25 cellular contexts compared by ENCODE assay signal in the genomic region with DNA sequence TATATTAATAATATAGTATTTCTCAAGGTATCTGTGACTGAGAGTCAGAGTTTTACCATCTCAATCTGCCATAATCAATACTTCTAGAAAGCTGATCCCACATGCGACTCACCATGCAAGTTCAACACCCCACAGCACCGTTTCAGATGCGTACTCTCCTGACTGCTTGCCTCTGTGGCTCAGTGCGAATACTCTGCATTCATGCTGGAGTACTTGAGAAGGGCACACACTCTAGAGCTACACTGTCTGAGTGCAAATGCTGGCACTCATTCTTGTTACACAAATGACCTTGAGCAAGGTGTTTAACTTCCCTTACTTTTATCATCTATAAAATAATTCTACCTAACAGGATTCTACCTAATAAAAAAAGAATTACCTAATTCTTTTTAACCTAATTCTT. TPM values are rescaled to one million over a fixed set of nuclear protein-coding genes. Genes with fewer than 3 reads are reported as not detected.
DNase-seq lines count a peak whose midpoint lies in the region; ATAC-seq lines count a peak whose summit lies in the region.
"Had no signal": no experiment of that assay in that cellular context is flagged by ENCODE, and none has a peak within 500 bp of the region (broad histone marks: within the 10 kb centered on the region; RNA-seq: fewer than 3 reads in every experiment).

No MANE protein-coding gene starts in this region.

- ATAC-seq in activated T-cell treated with anti-CD3 and anti-CD28 coated beads, Interleukin-2, amount 50 U/mL, for 4 hours, result no peak
- ATAC-seq in T-helper 17 cell, result no peak
- peak; percentile 56 to 60 for ATAC-seq in left cardiac atrium
- ATAC-seq in stimulated activated effector memory CD8-positive, alpha-beta T cell treated with anti-CD3 and anti-CD28 coated beads, Interleukin-12 subunit alpha, Interleukin-12 subunit beta, amount 100 ng/mL, for 72 hours, result no peak
- no peak for ATAC-seq in GM19455 (IDR thresholded peaks at IDR 0.05; ENCODE audit: unreplicated experiment)
- ATAC-seq: HepG2, K562, PC-3 had no signal

- intact Hi-C loops in left cardiac atrium (cut with DNase I), result no loop called here
- intact Hi-C loops in activated naive CD4-positive, alpha-beta T cell treated with anti-CD3 and anti-CD28 coated beads for 36 hours (cut with micrococcal nuclease), result no loop called here

- H3K4me3 Mint-ChIP-seq in activated T-cell treated with anti-CD3 and anti-CD28 coated beads, Interleukin-2, amount 50 U/mL, for 24 hours, result no peak overlapping the region
- H3K4me3 Mint-ChIP-seq in activated T-cell treated with anti-CD3 and anti-CD28 coated beads, Interleukin-2, amount 50 U/mL, for 4 hours, result no peak overlapping the region
- no peak overlapping the region for H3K4me3 Mint-ChIP-seq in T-helper 17 cell
- no peak overlapping the region for H3K4me3 Mint-ChIP-seq in stimulated activated effector memory CD8-positive, alpha-beta T cell treated with anti-CD3 and anti-CD28 coated beads, Interleukin-12 subunit alpha, Interleukin-12 subunit beta, amount 100 ng/mL, for 72 hours
- H3K4me3 Mint-ChIP-seq in activated naive CD4-positive, alpha-beta T cell treated with anti-CD3 and anti-CD28 coated beads for 36 hours, result no peak overlapping the region

- H3K36me3 Mint-ChIP-seq in activated T-cell treated with anti-CD3 and anti-CD28 coated beads, Interleukin-2, amount 50 U/mL, for 24 hours (ENCODE audit: low read depth), result peaks cover 87% of the 10 kb centered on the region
- H3K36me3 Mint-ChIP-seq in activated T-cell treated with anti-CD3 and anti-CD28 coated beads, Interleukin-2, amount 50 U/mL, for 4 hours (ENCODE audit: insufficient read depth), result peaks cover 46% of the 10 kb centered on the region
- peaks cover 17% of the 10 kb centered on the region for H3K36me3 Mint-ChIP-seq in T-helper 17 cell (ENCODE audit: low read depth)
- H3K36me3 Mint-ChIP-seq in stimulated activated effector memory CD8-positive, alpha-beta T cell treated with anti-CD3 and anti-CD28 coated beads, Interleukin-12 subunit alpha, Interleukin-12 subunit beta, amount 100 ng/mL, for 72 hours, result peaks cover 99% of the 10 kb centered on the region
- H3K36me3 Mint-ChIP-seq in activated naive CD4-positive, alpha-beta T cell treated with anti-CD3 and anti-CD28 coated beads for 36 hours (ENCODE audit: low read depth), result peaks cover 33% of the 10 kb centered on the region

- DNase-seq in activated T-cell treated with anti-CD3 and anti-CD28 coated beads, Interleukin-2, amount 50 U/mL, for 24 hours, result no peak
- no peak for DNase-seq in activated T-cell treated with anti-CD3 and anti-CD28 coated beads, Interleukin-2, amount 50 U/mL, for 4 hours
- DNase-seq in T-helper 17 cell (no peak), left cardiac atrium (no peak), NCI-H1048 (lab: John Stamatoyannopoulos, UW) (no peak)
- DNase-seq in stimulated activated effector memory CD8-positive, alpha-beta T cell treated with anti-CD3 and anti-CD28 coated beads, Interleukin-12 subunit alpha, Interleukin-12 subunit beta, amount 100 ng/mL, for 72 hours (ENCODE audit: low spot score in 2 of 2), result no peak
- no peak for DNase-seq in activated naive CD4-positive, alpha-beta T cell treated with anti-CD3 and anti-CD28 coated beads for 36 hours
- DNase-seq: EL, GF-D8, GM23248, MG63, NCI-H1436, NCI-H187 treated with DMSO at 0.1 percent for 48 hours, NCI-H2107, NCI-H446 treated with DMSO at 0.1 percent for 48 hours, NCI-H526 treated with DMSO at 0.1 percent for 48 hours, PC-3, SHP77 treated with DMSO at 0.1 percent for 48 hours, SK-N-SH had no signal

- H3K4me1 Mint-ChIP-seq in activated T-cell treated with anti-CD3 and anti-CD28 coated beads, Interleukin-2, amount 50 U/mL, for 24 hours (ENCODE audit: low read depth), result peaks cover 34% of the 10 kb centered on the region
- H3K4me1 Mint-ChIP-seq in activated T-cell treated with anti-CD3 and anti-CD28 coated beads, Interleukin-2, amount 50 U/mL, for 4 hours (ENCODE audit: low read depth), result peaks cover 24% of the 10 kb centered on the region
- H3K4me1 Mint-ChIP-seq in T-helper 17 cell, result peaks cover 21% of the 10 kb centered on the region
- H3K4me1 Mint-ChIP-seq in stimulated activated effector memory CD8-positive, alpha-beta T cell treated with anti-CD3 and anti-CD28 coated beads, Interleukin-12 subunit alpha, Interleukin-12 subunit beta, amount 100 ng/mL, for 72 hours, result peaks cover 26% of the 10 kb centered on the region
- peaks cover 16% of the 10 kb centered on the region for H3K4me1 Mint-ChIP-seq in activated naive CD4-positive, alpha-beta T cell treated with anti-CD3 and anti-CD28 coated beads for 36 hours (ENCODE audit: low read depth)

- H3K9me3 ChIP-seq in T-helper 17 cell (ENCODE audit: control insufficient read depth, low read length, poor library complexity, severe bottlenecking), result no peaks in the 10 kb centered on the region
- H3K9me3 ChIP-seq: HAP-1, MG63, SK-N-SH had no signal

- H3K27me3 Mint-ChIP-seq in activated T-cell treated with anti-CD3 and anti-CD28 coated beads, Interleukin-2, amount 50 U/mL, for 24 hours, result no peaks in the 10 kb centered on the region
- H3K27me3 Mint-ChIP-seq in activated T-cell treated with anti-CD3 and anti-CD28 coated beads, Interleukin-2, amount 50 U/mL, for 4 hours (ENCODE audit: low read depth), result no peaks in the 10 kb centered on the region
- no peaks in the 10 kb centered on the region for H3K27me3 Mint-ChIP-seq in T-helper 17 cell
- no peaks in the 10 kb centered on the region for H3K27me3 Mint-ChIP-seq in activated naive CD4-positive, alpha-beta T cell treated with anti-CD3 and anti-CD28 coated beads for 36 hours (ENCODE audit: low read depth)

- H3K27ac Mint-ChIP-seq in activated T-cell treated with anti-CD3 and anti-CD28 coated beads, Interleukin-2, amount 50 U/mL, for 24 hours, result peak overlapping the region; percentile 76
- H3K27ac Mint-ChIP-seq in T-helper 17 cell, result peak overlapping the region; percentile 29
- peak overlapping the region; percentile 63 for H3K27ac Mint-ChIP-seq in stimulated activated effector memory CD8-positive, alpha-beta T cell treated with anti-CD3 and anti-CD28 coated beads, Interleukin-12 subunit alpha, Interleukin-12 subunit beta, amount 100 ng/mL, for 72 hours
- H3K27ac Mint-ChIP-seq in activated naive CD4-positive, alpha-beta T cell treated with anti-CD3 and anti-CD28 coated beads for 36 hours, result no peak overlapping the region

- CTCF ChIA-PET in activated naive CD4-positive, alpha-beta T cell treated with anti-CD3 and anti-CD28 coated beads for 36 hours (lab: Charles Lee), result interaction anchor here (2.2 kb wide), 1 partner anchor 9 kb away, joined by 8 read pairs; no protein-coding TSS in a partner anchor

- no peaks in the 10 kb centered on the region for H3K9me3 Mint-ChIP-seq in activated T-cell treated with anti-CD3 and anti-CD28 coated beads, Interleukin-2, amount 50 U/mL, for 24 hours
- no peaks in the 10 kb centered on the region for H3K9me3 Mint-ChIP-seq in activated T-cell treated with anti-CD3 and anti-CD28 coated beads, Interleukin-2, amount 50 U/mL, for 4 hours
- no peaks in the 10 kb centered on the region for H3K9me3 Mint-ChIP-seq in stimulated activated effector memory CD8-positive, alpha-beta T cell treated with anti-CD3 and anti-CD28 coated beads, Interleukin-12 subunit alpha, Interleukin-12 subunit beta, amount 100 ng/mL, for 72 hours
- H3K9me3 Mint-ChIP-seq in activated naive CD4-positive, alpha-beta T cell treated with anti-CD3 and anti-CD28 coated beads for 36 hours, result no peaks in the 10 kb centered on the region

RNA-seq across cellular contexts. Expression of gene SNU13, which starts 12.5 kb away (rescaled TPM):
- total RNA-seq in activated T-cell treated with anti-CD3 and anti-CD28 coated beads, Interleukin-2, amount 50 U/mL, for 4 hours, result 100 to 1,000 TPM; 372 to 430 (median 428) TPM
- total RNA-seq in T-helper 17 cell, result 100 to 1,000 TPM; 120 to 148 TPM
- total RNA-seq in left cardiac atrium, result 100 to 1,000 TPM; 178 to 226 TPM
- total RNA-seq in activated naive CD4-positive, alpha-beta T cell treated with anti-CD3 and anti-CD28 coated beads for 36 hours, result 100 to 1,000 TPM; 265 to 277 TPM

RNA-seq across cellular contexts. Expression of gene MEI1, which starts 23.2 kb away (rescaled TPM):
- total RNA-seq in activated T-cell treated with anti-CD3 and anti-CD28 coated beads, Interleukin-2, amount 50 U/mL, for 4 hours, result 10 to 100 TPM; 13.4 to 21.6 (median 17.1) TPM
- total RNA-seq in T-helper 17 cell (10 to 100 TPM; 53.8 to 60.9 TPM), left cardiac atrium (1 to 10 TPM in 1 of 2 donors, under 1 TPM in 1; 0.42 to 1.7 TPM)
- total RNA-seq in activated naive CD4-positive, alpha-beta T cell treated with anti-CD3 and anti-CD28 coated beads for 36 hours, result 10 to 100 TPM; 28.4 to 28.8 TPM
- total RNA-seq: LHCN-M2, RPMI7951 had no signal

RNA-seq across cellular contexts. Expression of gene XRCC6, which starts 55.0 kb away (rescaled TPM):
- 100 to 1,000 TPM; 515 to 540 (median 521) TPM for total RNA-seq in activated T-cell treated with anti-CD3 and anti-CD28 coated beads, Interleukin-2, amount 50 U/mL, for 4 hours
- total RNA-seq in T-helper 17 cell, result 100 to 1,000 TPM; 147 to 165 TPM
- 100 to 1,000 TPM; 141 to 169 TPM for total RNA-seq in left cardiac atrium
- total RNA-seq in activated naive CD4-positive, alpha-beta T cell treated with anti-CD3 and anti-CD28 coated beads for 36 hours, result 100 to 1,000 TPM; 424 to 436 TPM

RNA-seq across cellular contexts. Expression of gene DESI1, which starts 55.3 kb away (rescaled TPM):
- total RNA-seq in activated T-cell treated with anti-CD3 and anti-CD28 coated beads, Interleukin-2, amount 50 U/mL, for 4 hours, result 100 to 1,000 TPM; 124 to 141 (median 129) TPM
- 10 to 100 TPM; 16.3 to 19.1 TPM for total RNA-seq in T-helper 17 cell
- 10 to 100 TPM; 56.5 to 64.0 TPM for total RNA-seq in left cardiac atrium
- 10 to 100 TPM; 57.3 to 64.8 TPM for total RNA-seq in activated naive CD4-positive, alpha-beta T cell treated with anti-CD3 and anti-CD28 coated beads for 36 hours

Comparison
In these comparisons a context has a peak if more than half of its experiments do, and no peak if none do; other contexts are left out.
1. ATAC-seq: peak in left cardiac atrium (2 of 2); none in activated T-cell treated with anti-CD3 and anti-CD28 coated beads, Interleukin-2, amount 50 U/mL, for 4 hours (0 of 2), T-helper 17 cell (single experiment), stimulated activated effector memory CD8-positive, alpha-beta T cell treated with anti-CD3 and anti-CD28 coated beads, Interleukin-12 subunit alpha, Interleukin-12 subunit beta, amount 100 ng/mL, for 72 hours (single experiment) and GM19455 (single experiment).
2. RNA of gene MEI1, which starts 23.2 kb away (total RNA-seq): 53.8 to 60.9 TPM in T-helper 17 cell, 28.4 to 28.8 TPM in activated naive CD4-positive, alpha-beta T cell treated with anti-CD3 and anti-CD28 coated beads for 36 hours and 13.4 to 21.6 TPM in activated T-cell treated with anti-CD3 and anti-CD28 coated beads, Interleukin-2, amount 50 U/mL, for 4 hours; 0.42 to 1.7 TPM in left cardiac atrium; every median in the first group is over 4 times any median in the second.